ENCODE assay signal across 13 cellular contexts in the genomic region with DNA sequence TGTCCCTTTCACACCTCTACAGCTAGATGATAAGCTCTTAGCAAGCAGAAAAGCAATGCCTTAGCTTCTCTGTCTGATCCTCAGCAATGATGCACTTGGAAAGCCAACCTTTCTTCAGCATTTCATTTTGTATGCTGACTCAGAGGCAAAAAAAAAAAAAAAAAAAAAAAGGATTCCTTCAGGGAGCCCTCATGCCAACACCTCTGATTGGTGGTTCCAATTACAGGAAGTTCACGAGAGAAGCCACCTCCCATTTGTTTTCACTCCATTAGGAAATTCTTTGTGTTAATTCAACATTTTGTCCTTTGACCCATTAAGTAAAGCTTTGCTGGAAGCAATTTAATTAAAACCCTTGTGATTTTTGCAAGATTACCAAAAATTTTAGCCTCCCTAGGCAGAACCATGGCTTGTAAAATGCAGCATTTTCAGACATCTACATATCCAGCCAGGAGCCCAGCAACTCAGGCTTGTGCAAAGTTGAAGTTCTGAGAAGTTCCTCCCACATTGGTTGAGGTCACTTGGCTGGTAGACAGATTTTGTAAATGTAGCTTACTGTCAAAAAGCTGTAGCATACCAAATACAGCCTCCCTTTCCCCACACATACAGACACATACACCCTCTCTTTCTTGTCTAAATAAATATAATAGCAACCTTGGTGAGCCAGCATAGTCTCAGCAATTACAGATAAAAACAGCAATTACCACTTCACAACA. TPM values are rescaled to one million over a fixed set of nuclear protein-coding genes. Genes with fewer than 3 reads are reported as not detected.
DNase-seq lines count a peak whose midpoint lies in the region; ATAC-seq and TF ChIP-seq lines count a peak whose summit lies in the region.
"Had no signal": no experiment of that assay in that cellular context is flagged by ENCODE, and none has a peak within 500 bp of the region (broad histone marks: within the 10 kb centered on the region; RNA-seq: fewer than 3 reads in every experiment).

No MANE protein-coding gene starts in this region.

- H3K4me3 ChIP-seq in NB4 (ENCODE audit: low read depth, low read length) (no peak overlapping the region), fibroblast of lung (replicated peaks in 1 of 4; ENCODE audit: control extremely low read depth in 1 of 4, insufficient read depth in 1 of 4, low read depth in 3 of 4, low read length in 4 of 4) (no peak overlapping the region), brain microvascular endothelial cell (ENCODE audit: low read depth, low read length) (no peak overlapping the region)
- H3K4me3 ChIP-seq: esophagus squamous epithelium, neural progenitor cell had no signal

- no peaks in the 10 kb centered on the region for H3K4me1 ChIP-seq in fibroblast of lung (ENCODE audit: control insufficient read depth, extremely low read depth, insufficient read depth, low read length)

- H3K27ac ChIP-seq in fibroblast of lung (ENCODE audit: insufficient read depth, low read length) (no peak overlapping the region), brain microvascular endothelial cell (no peak overlapping the region)
- H3K27ac ChIP-seq: esophagus squamous epithelium, neural progenitor cell had no signal

- no peaks in the 10 kb centered on the region for H3K9me3 ChIP-seq in fibroblast of lung (ENCODE audit: control insufficient read depth, insufficient read depth, low read depth, low read length)
- H3K9me3 ChIP-seq: esophagus squamous epithelium had no signal

- H3K27me3 ChIP-seq in fibroblast of lung (ENCODE audit: control insufficient read depth, insufficient read depth, low read length), result peaks cover 7% of the 10 kb centered on the region
- no peaks in the 10 kb centered on the region for H3K27me3 ChIP-seq in brain microvascular endothelial cell (replicated peaks)
- H3K27me3 ChIP-seq: neural progenitor cell had no signal

- DNase-seq in Daoy (ENCODE audit: low read depth) (peak; percentile 36), NB4 (ENCODE audit: low read depth) (peak; percentile 6), fibroblast of lung (ENCODE audit: low read depth in 2 of 2) (peak; percentile 20 to 70), osteocyte (ENCODE audit: extremely low spot score, unreplicated experiment) (peak; percentile 2), brain microvascular endothelial cell (no peak), COLO829 (ENCODE audit: low spot score) (no peak), activated gamma-delta T cell (lab: John Stamatoyannopoulos, UW) (no peak)
- DNase-seq in effector memory CD8-positive, alpha-beta T cell, result no peak
- DNase-seq: activated CD4-positive, alpha-beta T cell treated with anti-CD3 and anti-CD28 coated beads for 36 hours; CD4-positive, CD25-positive, alpha-beta regulatory T cell; esophagus squamous epithelium; NCI-H1436 had no signal

- H3K9ac ChIP-seq in fibroblast of lung (ENCODE audit: insufficient read depth, low read length), result no peak overlapping the region
- H3K9ac ChIP-seq: neural progenitor cell had no signal

- H4K20me1 ChIP-seq in fibroblast of lung (ENCODE audit: control insufficient read depth, extremely low read depth, insufficient read depth, low read length), result no peaks in the 10 kb centered on the region

- no peak overlapping the region for H3K4me2 ChIP-seq in fibroblast of lung (ENCODE audit: extremely low read depth, insufficient read depth, low read length)
- H3K4me2 ChIP-seq: neural progenitor cell had no signal

- H3K36me3 ChIP-seq in fibroblast of lung (ENCODE audit: control insufficient read depth, insufficient read depth, low read length) (no peaks in the 10 kb centered on the region), brain microvascular endothelial cell (replicated peaks) (no peaks in the 10 kb centered on the region)
- H3K36me3 ChIP-seq: esophagus squamous epithelium, neural progenitor cell had no signal

- in situ Hi-C loops in brain microvascular endothelial cell (cut with HindIII; ENCODE audit: low pct_ligation_motif_present, low sequenced_read_pairs), result no loop called here

- no peak overlapping the region for H2AFZ ChIP-seq in fibroblast of lung (ENCODE audit: low read length)
- H2AFZ ChIP-seq: neural progenitor cell had no signal

- TF ChIP-seq POLR2A in NB4 (IDR thresholded peaks at IDR 0.05; ENCODE audit: extremely low read depth, insufficient read length), result no peak

- no peak overlapping the region for H3K27ac Mint-ChIP-seq in osteocyte (ENCODE audit: unreplicated experiment)
- H3K27ac Mint-ChIP-seq in effector memory CD8-positive, alpha-beta T cell, result no peak overlapping the region
- H3K27ac Mint-ChIP-seq: activated CD4-positive, alpha-beta T cell treated with anti-CD3 and anti-CD28 coated beads for 36 hours; neural progenitor cell had no signal

- ATAC-seq in effector memory CD8-positive, alpha-beta T cell (replicated peaks), result no peak
- ATAC-seq: activated CD4-positive, alpha-beta T cell treated with anti-CD3 and anti-CD28 coated beads for 36 hours had no signal

- TF ChIP-seq CTCF in NB4 (IDR thresholded peaks at IDR 0.05; ENCODE audit: low read depth, low read length) (no peak), fibroblast of lung (conservative IDR thresholded peaks at IDR 0.05 in 1 of 2, IDR thresholded peaks at IDR 0.05 in 1 of 2; ENCODE audit: low read depth in 1 of 2, low read length in 2 of 2) (no peak), osteocyte (IDR thresholded peaks at IDR 0.05) (no peak), brain microvascular endothelial cell (IDR thresholded peaks at IDR 0.05; ENCODE audit: low read depth, low read length, missing control alignments) (no peak)

- H3K4me3 Mint-ChIP-seq in osteocyte (ENCODE audit: unreplicated experiment), result no peak overlapping the region
- no peak overlapping the region for H3K4me3 Mint-ChIP-seq in effector memory CD8-positive, alpha-beta T cell
- H3K4me3 Mint-ChIP-seq: activated CD4-positive, alpha-beta T cell treated with anti-CD3 and anti-CD28 coated beads for 36 hours; CD4-positive, CD25-positive, alpha-beta regulatory T cell; neural progenitor cell had no signal

- H3K9me3 Mint-ChIP-seq in osteocyte (ENCODE audit: unreplicated experiment), result peaks cover 3% of the 10 kb centered on the region
- H3K9me3 Mint-ChIP-seq in effector memory CD8-positive, alpha-beta T cell, result no peaks in the 10 kb centered on the region
- H3K9me3 Mint-ChIP-seq: neural progenitor cell had no signal

- peaks cover 13% of the 10 kb centered on the region for H3K27me3 Mint-ChIP-seq in osteocyte (ENCODE audit: unreplicated experiment)
- H3K27me3 Mint-ChIP-seq in effector memory CD8-positive, alpha-beta T cell, result peaks cover 43 to 46% of the 10 kb centered on the region in 2 donors

- H3K4me1 Mint-ChIP-seq in osteocyte (ENCODE audit: unreplicated experiment), result peaks cover 3% of the 10 kb centered on the region
- peaks cover 0 to 3% of the 10 kb centered on the region in 2 donors for H3K4me1 Mint-ChIP-seq in effector memory CD8-positive, alpha-beta T cell (ENCODE audit: low read depth in 2 of 2)
- H3K4me1 Mint-ChIP-seq: activated CD4-positive, alpha-beta T cell treated with anti-CD3 and anti-CD28 coated beads for 36 hours; CD4-positive, CD25-positive, alpha-beta regulatory T cell; neural progenitor cell had no signal

- no peaks in the 10 kb centered on the region for H3K79me2 ChIP-seq in fibroblast of lung (ENCODE audit: control insufficient read depth, insufficient read depth, low read length)

- no peaks in the 10 kb centered on the region for H3K36me3 Mint-ChIP-seq in osteocyte (ENCODE audit: unreplicated experiment)
- no peaks in the 10 kb centered on the region for H3K36me3 Mint-ChIP-seq in effector memory CD8-positive, alpha-beta T cell (ENCODE audit: insufficient read depth)
- H3K36me3 Mint-ChIP-seq: CD4-positive, CD25-positive, alpha-beta regulatory T cell; neural progenitor cell had no signal

RNA-seq across cellular contexts. Expression of a gene that starts 27.1 kb away (rescaled TPM):
- not detected in 2 replicates for total RNA-seq in Daoy (2014; rRNA removed; shearing (Covaris generic))
- total RNA-seq in fibroblast of lung, result under 0.01 TPM in 1 of 2 replicates, not detected in the other
- polyA plus RNA-seq in fibroblast of lung, result 0.03 TPM in 1 of 2 replicates, not detected in the other
- not detected in 2 replicates for polyA plus RNA-seq in fibroblast of lung (2012)
- not detected in 2 replicates for polyA minus RNA-seq in fibroblast of lung (ENCODE audit: low replicate concordance)
- not detected in 2 replicates for total RNA-seq in osteocyte
- total RNA-seq: activated CD4-positive, alpha-beta T cell treated with anti-CD3 and anti-CD28 coated beads for 36 hours; CD4-positive, CD25-positive, alpha-beta regulatory T cell had no signal
- polyA plus RNA-seq: CD4-positive, CD25-positive, alpha-beta regulatory T cell had no signal

Comparison
In these comparisons a context has a peak if more than half of its experiments do, and no peak if none do; other contexts are left out.
1. DNase-seq: peak in Daoy (single experiment), NB4 (single experiment), fibroblast of lung (2 of 2) and osteocyte (single experiment); none in brain microvascular endothelial cell (single experiment), effector memory CD8-positive, alpha-beta T cell (0 of 3), COLO829 (single experiment) and activated gamma-delta T cell (single experiment).